Comparison of ENCODE assay signal across 7 cellular contexts in the genomic region with DNA sequence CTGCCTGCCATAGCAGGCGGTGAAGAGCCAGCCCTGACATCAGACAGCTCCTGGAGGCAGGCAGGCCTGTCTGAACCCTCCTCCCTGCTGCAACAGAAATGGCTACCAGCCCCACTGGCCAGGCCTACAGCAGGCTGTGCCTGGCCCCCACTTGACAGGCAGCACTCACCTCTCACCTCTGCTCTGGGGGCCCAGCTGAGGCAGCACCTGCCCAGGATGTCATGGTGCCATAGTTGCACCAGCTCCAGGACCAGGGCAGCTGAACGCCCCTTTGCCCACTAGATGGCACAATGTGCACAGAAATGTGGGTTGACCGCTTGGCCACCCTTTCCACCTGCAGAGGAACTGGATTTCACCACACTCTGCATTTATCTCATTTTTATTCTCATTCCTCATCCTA. TPM values are rescaled to one million over a fixed set of nuclear protein-coding genes. Genes with fewer than 3 reads are reported as not detected.
DNase-seq lines count a peak whose midpoint lies in the region; ATAC-seq and TF ChIP-seq lines count a peak whose summit lies in the region.

No MANE protein-coding gene starts in this region.

- TF ChIP-seq CTCF in GM12874 (IDR thresholded peaks at IDR 0.05; ENCODE audit: insufficient read depth, low read depth, low read length) (peak; percentile 82), PC-3 (conservative IDR thresholded peaks at IDR 0.05; ENCODE audit: low read depth, low read length) (peak; percentile 89), esophagus squamous epithelium (IDR thresholded peaks at IDR 0.05) (peak; percentile 72 to 87 (median 77)), neural crest cell (conservative IDR thresholded peaks at IDR 0.05) (peak; percentile 79), stomach (IDR thresholded peaks at IDR 0.05) (peak in 5 of 7 experiments; percentile 68 to 83 (median 81))

- no peaks in the 10 kb centered on the region for H3F3A ChIP-seq in PC-3 (ENCODE audit: low read length, unreplicated experiment)

- POLR2A ChIA-PET in PC-3 (lab: Charles Lee; ENCODE audit: unreplicated experiment): no interaction called here

- H3K27me3 ChIP-seq in PC-3 (ENCODE audit: low read length) (no peaks in the 10 kb centered on the region), esophagus squamous epithelium (no peaks in the 10 kb centered on the region), stomach (no peaks in the 10 kb centered on the region)

- intact Hi-C loops in PC-3 (cut with micrococcal nuclease): loop anchor here (1.0 to 5.0 kb wide), 3 partner anchors 55 to 242 kb away; no protein-coding TSS in a partner anchor
- intact Hi-C loops in esophagus squamous epithelium (cut with DNase I): loop anchor here (10.0 kb wide), 1 partner anchor 158 kb away; a partner anchor contains a TSS
- intact Hi-C loops in stomach (cut with DNase I; ENCODE audit: low total_unique reads): loop anchor here (5.0 kb wide), 1 partner anchor 56 kb away; no protein-coding TSS in a partner anchor

- ATAC-seq in PC-3: peak; percentile 85

- CTCF ChIA-PET in PC-3 (lab: Charles Lee): interaction anchor here (0.5 to 1.1 kb wide), 5 partner anchors 36 to 149 kb away, joined by 3 to 4 read pairs (median 3); no protein-coding TSS in a partner anchor

- H4K20me1 ChIP-seq in PC-3 (ENCODE audit: low read length): peaks cover 7% of the 10 kb centered on the region; the same call in 1 of the 2 replicates

- no peaks in the 10 kb centered on the region for H3K4me1 ChIP-seq in PC-3 (ENCODE audit: insufficient read depth, low read length)
- H3K4me1 ChIP-seq in esophagus squamous epithelium: peaks cover 0 to 5% (median 0%) of the 10 kb centered on the region in 3 donors
- peaks cover 5 to 27% (median 10%) of the 10 kb centered on the region in 4 donors for H3K4me1 ChIP-seq in stomach

- no peaks in the 10 kb centered on the region for H3K79me2 ChIP-seq in PC-3 (ENCODE audit: low read length)

- H3K9me3 ChIP-seq in PC-3 (ENCODE audit: low read length) (no peaks in the 10 kb centered on the region), esophagus squamous epithelium (no peaks in the 10 kb centered on the region), stomach (no peaks in the 10 kb centered on the region)

- no TSS peak for BruUV-seq in PC-3 (replicated peaks; lab: Mats Ljungman, UMichigan)

- H3K4me2 ChIP-seq in PC-3 (ENCODE audit: low read length): no peak overlapping the region

- H3K36me3 ChIP-seq in PC-3 (ENCODE audit: low read depth, low read length) (peaks cover 5% of the 10 kb centered on the region; the same call in 1 of the 2 replicates), esophagus squamous epithelium (peaks cover 0 to 25% (median 0%) of the 10 kb centered on the region in 3 donors), stomach (peaks cover 0 to 19% (median 9%) of the 10 kb centered on the region in 4 donors)

- H3K27ac ChIP-seq in PC-3 (ENCODE audit: low read length) (no peak overlapping the region), esophagus squamous epithelium (no peak overlapping the region), stomach (no peak overlapping the region)

- H3K4me3 Mint-ChIP-seq in neural crest cell: no peak overlapping the region

- DNase-seq in HT-29 (ENCODE audit: low spot score): peak; percentile 86
- DNase-seq in PC-3: peak; percentile 89
- DNase-seq in activated T-cell treated with anti-CD3 and anti-CD28 coated beads for 48 hours (ENCODE audit: low read depth): peak; percentile 67
- DNase-seq in esophagus squamous epithelium (lab: John Stamatoyannopoulos, UW): no peak
- peak; percentile 62 for DNase-seq in neural crest cell (ENCODE audit: low read depth, low spot score)
- peak; percentile 83 for DNase-seq in stomach

- no peaks in the 10 kb centered on the region for H3K9me2 ChIP-seq in PC-3 (replicated peaks; ENCODE audit: low read length)

- H3K4me3 ChIP-seq in PC-3 (ENCODE audit: low read length) (no peak overlapping the region), esophagus squamous epithelium (no peak overlapping the region), stomach (no peak overlapping the region)

- H2AFZ ChIP-seq in PC-3 (ENCODE audit: low read length): no peak overlapping the region

- WGBS in esophagus squamous epithelium, 2 donors: 24 to 25% methylated on average over 2 to 3 of the region's 3 CpGs
- WGBS in stomach, 5 donors: 34 to 44% (median 37%) methylated on average over 3 of the region's 3 CpGs

- H3K36me3 Mint-ChIP-seq in neural crest cell (ENCODE audit: low read depth): peaks cover 2% of the 10 kb centered on the region

- H3K27me3 Mint-ChIP-seq in neural crest cell (ENCODE audit: low read depth): no peaks in the 10 kb centered on the region

- TF ChIP-seq EP300 in stomach (IDR thresholded peaks at IDR 0.05): no peak

- TF ChIP-seq POLR2A in esophagus squamous epithelium (IDR thresholded peaks at IDR 0.05): no peak
- no peak for TF ChIP-seq POLR2A in stomach (IDR thresholded peaks at IDR 0.05)

- H3K27ac Mint-ChIP-seq in neural crest cell (ENCODE audit: unreplicated experiment): peak overlapping the region; percentile 86

- H3K9ac ChIP-seq in PC-3 (ENCODE audit: low read length): no peak overlapping the region

- peaks cover 4% of the 10 kb centered on the region for H3K4me1 Mint-ChIP-seq in neural crest cell

- H3K9me3 Mint-ChIP-seq in neural crest cell: no peaks in the 10 kb centered on the region

RNA-seq across cellular contexts. Expression of a gene that starts 30.6 kb away (rescaled TPM):
- 158 and 160 TPM in 2 replicates for total RNA-seq in HT-29 (2014; rRNA removed; shearing (Covaris generic))
- 164 and 192 TPM in 2 replicates for total RNA-seq in PC-3 (2014; rRNA removed)
- total RNA-seq in esophagus squamous epithelium: 10 to 100 TPM; 41.7 to 60.3 (median 53.6) TPM
- total RNA-seq in neural crest cell: 62.9 and 65.5 TPM in 2 replicates
- total RNA-seq in stomach: 10 to 100 TPM; 17.0 to 59.1 (median 37.3) TPM
- 10 to 100 TPM; 61.1 to 82.3 (median 78.7) TPM for polyA plus RNA-seq in stomach

RNA-seq across cellular contexts. Expression of a gene that starts 30.7 kb away (rescaled TPM):
- total RNA-seq in HT-29 (2014; rRNA removed; shearing (Covaris generic)): 23.3 and 23.9 TPM in 2 replicates
- 23.6 and 26.9 TPM in 2 replicates for total RNA-seq in PC-3 (2014; rRNA removed)
- total RNA-seq in esophagus squamous epithelium: 10 to 100 TPM; 27.8 to 56.3 (median 45.5) TPM
- 47.0 and 51.2 TPM in 2 replicates for total RNA-seq in neural crest cell
- 10 to 100 TPM; 20.7 to 90.6 (median 57.8) TPM for total RNA-seq in stomach
- 10 to 100 TPM in 2 of 3 donors, 1 to 10 TPM in 1; 5.5 to 16.8 (median 14.8) TPM for polyA plus RNA-seq in stomach
